ENCODE assay signal across 12 cellular contexts in the genomic region with DNA sequence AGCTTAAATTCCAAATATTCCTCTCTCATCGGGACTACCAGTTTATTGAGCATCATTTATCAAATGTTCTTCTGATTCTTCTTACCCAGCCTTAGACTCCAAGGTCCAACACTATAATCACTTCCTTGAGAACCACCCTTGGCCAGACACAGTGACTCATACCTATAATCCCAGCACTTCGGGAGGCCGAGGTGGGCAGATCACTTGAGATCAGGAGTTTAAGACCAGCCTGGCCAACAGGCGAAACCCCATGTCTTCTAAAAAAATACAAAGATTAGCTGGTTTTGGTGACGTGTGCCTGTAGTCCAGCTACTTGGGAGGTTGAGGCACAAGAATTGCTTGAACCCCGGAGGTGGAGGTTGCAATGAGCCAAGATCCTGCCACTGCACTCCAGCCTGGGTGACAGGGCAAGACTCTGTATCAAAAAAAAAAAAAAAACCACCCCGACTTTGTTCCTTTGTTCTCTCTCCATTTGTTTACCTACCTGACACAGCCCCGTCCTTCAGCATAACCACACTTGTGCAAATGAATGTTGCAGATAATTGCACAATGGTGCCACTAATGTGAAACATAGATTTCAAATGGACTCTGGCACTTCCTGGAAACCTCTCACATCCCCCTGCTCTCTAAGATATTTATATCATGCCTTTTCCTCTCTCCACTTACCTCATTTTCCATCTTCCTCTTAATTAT. TPM values are rescaled to one million over a fixed set of nuclear protein-coding genes. Genes with fewer than 3 reads are reported as not detected.
DNase-seq lines count a peak whose midpoint lies in the region; TF ChIP-seq lines count a peak whose summit lies in the region.
"Had no signal": no experiment of that assay in that cellular context is flagged by ENCODE, and none has a peak within 500 bp of the region (broad histone marks: within the 10 kb centered on the region; RNA-seq: fewer than 3 reads in every experiment).

No MANE protein-coding gene starts in this region.

- CTCF ChIA-PET in Caco-2 (lab: Charles Lee), result no interaction called here

- H3K9ac ChIP-seq in liver (ENCODE audit: low read depth in 1 of 2, low read length in 2 of 2), result no peak overlapping the region

- no peaks in the 10 kb centered on the region for H3K36me3 Mint-ChIP-seq in Caco-2 (ENCODE audit: insufficient read depth, unreplicated experiment)

- TF ChIP-seq CTCF in Caco-2 (IDR thresholded peaks at IDR 0.05; ENCODE audit: insufficient read depth in 1 of 2, low read depth in 1 of 2, low read length in 1 of 2, severe bottlenecking in 1 of 2, unreplicated experiment in 1 of 2) (no peak), liver (IDR thresholded peaks at IDR 0.05; ENCODE audit: low read depth, low read length, missing input control) (no peak), GM10266 (IDR thresholded peaks at IDR 0.05; ENCODE audit: control insufficient read depth, insufficient read depth, low read depth, missing control alignments) (no peak)

- TF ChIP-seq RAD21 in liver (IDR thresholded peaks at IDR 0.05), result peak; percentile 58 to 67

- H3K27me3 Mint-ChIP-seq in Caco-2 (ENCODE audit: insufficient read depth, unreplicated experiment), result no peaks in the 10 kb centered on the region

- H3K36me3 ChIP-seq in Caco-2 (ENCODE audit: control insufficient read depth, insufficient read depth, low read length) (no peaks in the 10 kb centered on the region; the same call in 1 of the 2 replicates), liver (ENCODE audit: control insufficient read depth in 4 of 4, insufficient read depth in 3 of 4, low read depth in 1 of 4, low read length in 3 of 4) (no peaks in the 10 kb centered on the region)

- POLR2A ChIA-PET in Caco-2 (lab: Charles Lee), result interaction anchor here (0.6 kb wide), 1 partner anchor 554 kb away, joined by 3 read pairs; no protein-coding TSS in a partner anchor

- 61% methylated on average over 8 of the region's 8 CpGs for WGBS in liver

- H3K4me1 ChIP-seq in Caco-2 (peaks cover 29% of the 10 kb centered on the region), liver (ENCODE audit: control insufficient read depth in 4 of 4, insufficient read depth in 4 of 4, low read length in 3 of 4) (peaks cover 0 to 14% (median 3%) of the 10 kb centered on the region in 4 donors)

- H3K27ac Mint-ChIP-seq in Caco-2 (ENCODE audit: unreplicated experiment), result peak overlapping the region; percentile 58
- H3K27ac Mint-ChIP-seq: nephron had no signal

- H3K9me3 ChIP-seq in Caco-2 (peaks cover 4% of the 10 kb centered on the region; the same call in 1 of the 2 replicates), liver (ENCODE audit: control insufficient read depth in 4 of 4, low read length in 3 of 4) (no peaks in the 10 kb centered on the region)

- DNase-seq in Caco-2 (peak; percentile 52 to 71), KBM-7 (peak; percentile 36), SKM-1 (lab: John Stamatoyannopoulos, UW; ENCODE audit: unreplicated experiment) (peak; percentile 66), NCI-H446 treated with DMSO at 0.1 percent for 48 hours (lab: John Stamatoyannopoulos, UW) (no peak), DMS114 treated with DMSO at 0.1 percent for 48 hours (lab: John Stamatoyannopoulos, UW; ENCODE audit: unreplicated experiment) (no peak), GM10266 (ENCODE audit: extremely low spot score) (no peak)
- DNase-seq in stimulated activated CD4-positive, alpha-beta T cell treated with anti-CD3 and anti-CD28 coated beads, Interleukin-15, amount 100 ng/mL, for 24 hours, result no peak
- DNase-seq: caudate nucleus; RPMI8226; stimulated activated CD4-positive, alpha-beta T cell treated with anti-CD3 and anti-CD28 coated beads, Interleukin-4, amount 100 ng/mL, for 1 hour had no signal

- no TSS peak for BruUV-seq in Caco-2 (replicated peaks; lab: Mats Ljungman, UMichigan)

- H3K9me3 Mint-ChIP-seq in Caco-2 (ENCODE audit: unreplicated experiment), result peaks cover 20% of the 10 kb centered on the region

- peak overlapping the region; percentile 60 to 62 for H3K27ac ChIP-seq in liver (ENCODE audit: low read depth in 1 of 2, low read length in 2 of 2)

- H3K4me3 ChIP-seq in Caco-2 (ENCODE audit: low read depth, low read length), result no peak overlapping the region
- no peak overlapping the region for H3K4me3 ChIP-seq in liver (ENCODE audit: low read depth in 1 of 3, low read length in 3 of 3)

- in situ Hi-C loops in KBM-7 (cut with MboI; ENCODE audit: low pct_unique_long_range_greater_than_20kb, low sequenced_read_pairs), result no loop called here

- H3K4me1 Mint-ChIP-seq in Caco-2 (ENCODE audit: low read depth, unreplicated experiment), result peaks cover 29% of the 10 kb centered on the region

- peak overlapping the region; percentile 4 for H3K4me3 Mint-ChIP-seq in Caco-2 (ENCODE audit: unreplicated experiment)
- H3K4me3 Mint-ChIP-seq: nephron had no signal

- intact Hi-C loops in Caco-2 (cut with micrococcal nuclease; ENCODE audit: unreplicated experiment), result no loop called here

- H3K27me3 ChIP-seq in Caco-2 (replicated peaks; ENCODE audit: control insufficient read depth, insufficient read depth, low read length) (no peaks in the 10 kb centered on the region), liver (ENCODE audit: control insufficient read depth in 4 of 4, insufficient read depth in 4 of 4, low read length in 3 of 4) (no peaks in the 10 kb centered on the region)

TF ChIP-seq in liver, 16 proteins besides CTCF, POLR2A, EP300 and RAD21:
- TF ChIP-seq FOXA1 (IDR thresholded peaks at IDR 0.05) (peak; percentile 62), SP1 (IDR thresholded peaks at IDR 0.05) (peak; percentile 96), TAF1 (conservative IDR thresholded peaks at IDR 0.05) (no peak), EGR1 (IDR thresholded peaks at IDR 0.05; ENCODE audit: low read depth in 2 of 2) (peak; percentile 77 to 90), RXRA (IDR thresholded peaks at IDR 0.05) (peak; percentile 86 to 91), HNF4G (IDR thresholded peaks at IDR 0.05) (peak; percentile 92), GABPA (IDR thresholded peaks at IDR 0.05 in 1 of 2, conservative IDR thresholded peaks at IDR 0.05 in 1 of 2) (no peak), HNF4A (conservative IDR thresholded peaks at IDR 0.05) (peak; percentile 95 to 96), JUND (IDR thresholded peaks at IDR 0.05) (peak; percentile 81 to 84), NR2F2 (IDR thresholded peaks at IDR 0.05) (no peak), YY1 (IDR thresholded peaks at IDR 0.05) (peak; percentile 78), FOXA2 (IDR thresholded peaks at IDR 0.05) (peak; percentile 64)
- TF ChIP-seq, protein P1, sequence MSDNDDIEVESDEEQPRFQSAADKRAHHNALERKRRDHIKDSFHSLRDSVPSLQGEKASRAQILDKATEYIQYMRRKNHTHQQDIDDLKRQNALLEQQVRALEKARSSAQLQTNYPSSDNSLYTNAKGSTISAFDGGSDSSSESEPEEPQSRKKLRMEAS (IDR thresholded peaks at IDR 0.05), result peak; percentile 98
- TF ChIP-seq, protein P2, sequence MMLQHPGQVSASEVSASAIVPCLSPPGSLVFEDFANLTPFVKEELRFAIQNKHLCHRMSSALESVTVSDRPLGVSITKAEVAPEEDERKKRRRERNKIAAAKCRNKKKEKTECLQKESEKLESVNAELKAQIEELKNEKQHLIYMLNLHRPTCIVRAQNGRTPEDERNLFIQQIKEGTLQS (IDR thresholded peaks at IDR 0.05), result peak; percentile 72
- TF ChIP-seq, protein P3, sequence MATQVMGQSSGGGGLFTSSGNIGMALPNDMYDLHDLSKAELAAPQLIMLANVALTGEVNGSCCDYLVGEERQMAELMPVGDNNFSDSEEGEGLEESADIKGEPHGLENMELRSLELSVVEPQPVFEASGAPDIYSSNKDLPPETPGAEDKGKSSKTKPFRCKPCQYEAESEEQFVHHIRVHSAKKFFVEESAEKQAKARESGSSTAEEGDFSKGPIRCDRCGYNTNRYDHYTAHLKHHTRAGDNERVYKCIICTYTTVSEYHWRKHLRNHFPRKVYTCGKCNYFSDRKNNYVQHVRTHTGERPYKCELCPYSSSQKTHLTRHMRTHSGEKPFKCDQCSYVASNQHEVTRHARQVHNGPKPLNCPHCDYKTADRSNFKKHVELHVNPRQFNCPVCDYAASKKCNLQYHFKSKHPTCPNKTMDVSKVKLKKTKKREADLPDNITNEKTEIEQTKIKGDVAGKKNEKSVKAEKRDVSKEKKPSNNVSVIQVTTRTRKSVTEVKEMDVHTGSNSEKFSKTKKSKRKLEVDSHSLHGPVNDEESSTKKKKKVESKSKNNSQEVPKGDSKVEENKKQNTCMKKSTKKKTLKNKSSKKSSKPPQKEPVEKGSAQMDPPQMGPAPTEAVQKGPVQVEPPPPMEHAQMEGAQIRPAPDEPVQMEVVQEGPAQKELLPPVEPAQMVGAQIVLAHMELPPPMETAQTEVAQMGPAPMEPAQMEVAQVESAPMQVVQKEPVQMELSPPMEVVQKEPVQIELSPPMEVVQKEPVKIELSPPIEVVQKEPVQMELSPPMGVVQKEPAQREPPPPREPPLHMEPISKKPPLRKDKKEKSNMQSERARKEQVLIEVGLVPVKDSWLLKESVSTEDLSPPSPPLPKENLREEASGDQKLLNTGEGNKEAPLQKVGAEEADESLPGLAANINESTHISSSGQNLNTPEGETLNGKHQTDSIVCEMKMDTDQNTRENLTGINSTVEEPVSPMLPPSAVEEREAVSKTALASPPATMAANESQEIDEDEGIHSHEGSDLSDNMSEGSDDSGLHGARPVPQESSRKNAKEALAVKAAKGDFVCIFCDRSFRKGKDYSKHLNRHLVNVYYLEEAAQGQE (IDR thresholded peaks at IDR 0.05), result peak; percentile 39
- TF ChIP-seq, protein P4, sequence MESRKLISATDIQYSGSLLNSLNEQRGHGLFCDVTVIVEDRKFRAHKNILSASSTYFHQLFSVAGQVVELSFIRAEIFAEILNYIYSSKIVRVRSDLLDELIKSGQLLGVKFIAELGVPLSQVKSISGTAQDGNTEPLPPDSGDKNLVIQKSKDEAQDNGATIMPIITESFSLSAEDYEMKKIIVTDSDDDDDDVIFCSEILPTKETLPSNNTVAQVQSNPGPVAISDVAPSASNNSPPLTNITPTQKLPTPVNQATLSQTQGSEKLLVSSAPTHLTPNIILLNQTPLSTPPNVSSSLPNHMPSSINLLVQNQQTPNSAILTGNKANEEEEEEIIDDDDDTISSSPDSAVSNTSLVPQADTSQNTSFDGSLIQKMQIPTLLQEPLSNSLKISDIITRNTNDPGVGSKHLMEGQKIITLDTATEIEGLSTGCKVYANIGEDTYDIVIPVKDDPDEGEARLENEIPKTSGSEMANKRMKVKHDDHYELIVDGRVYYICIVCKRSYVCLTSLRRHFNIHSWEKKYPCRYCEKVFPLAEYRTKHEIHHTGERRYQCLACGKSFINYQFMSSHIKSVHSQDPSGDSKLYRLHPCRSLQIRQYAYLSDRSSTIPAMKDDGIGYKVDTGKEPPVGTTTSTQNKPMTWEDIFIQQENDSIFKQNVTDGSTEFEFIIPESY (IDR thresholded peaks at IDR 0.05), result peak; percentile 64

RNA-seq across cellular contexts. Expression of a gene that starts 38.9 kb away (rescaled TPM):
- 25.3 and 26.2 TPM in 2 replicates for total RNA-seq in Caco-2 (2022)
- total RNA-seq in liver, result 100 to 1,000 TPM; 142 to 284 TPM
- polyA plus RNA-seq in liver, result 10 to 100 TPM; 58.6 to 63.3 TPM

Comparison
In these comparisons a context has a peak if more than half of its experiments do, and no peak if none do; other contexts are left out.
1. DNase-seq: peak in Caco-2 (2 of 2), KBM-7 (single experiment) and SKM-1 (single experiment); none in NCI-H446 treated with DMSO at 0.1 percent for 48 hours (single experiment), stimulated activated CD4-positive, alpha-beta T cell treated with anti-CD3 and anti-CD28 coated beads, Interleukin-15, amount 100 ng/mL, for 24 hours (single experiment), DMS114 treated with DMSO at 0.1 percent for 48 hours (single experiment) and GM10266 (single experiment).